In the genomic region with DNA sequence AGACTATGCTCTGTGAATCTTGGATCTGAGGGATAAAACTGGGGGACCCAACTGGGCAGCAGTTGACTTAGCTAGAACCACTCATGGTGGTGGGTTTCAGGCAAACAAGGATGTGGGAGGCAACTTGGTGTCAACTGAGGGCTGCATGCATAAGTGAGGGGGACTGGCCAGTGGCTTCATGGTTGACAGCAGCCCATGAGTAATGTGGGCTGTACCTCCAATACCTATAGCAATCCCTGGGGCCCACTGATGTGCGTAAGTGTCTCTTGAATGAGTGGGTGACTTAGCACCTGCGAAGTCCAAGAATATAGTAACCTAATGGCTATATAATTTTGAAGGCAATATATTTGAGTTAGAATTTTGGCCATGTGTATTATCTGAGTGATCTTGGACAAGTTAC, we compare ENCODE assay signal across 13 cellular contexts. TPM values are rescaled to one million over a fixed set of nuclear protein-coding genes. Genes with fewer than 3 reads are reported as not detected.
DNase-seq lines count a peak whose midpoint lies in the region; ATAC-seq and TF ChIP-seq lines count a peak whose summit lies in the region.
"Had no signal": no experiment of that assay in that cellular context is flagged by ENCODE, and none has a peak within 500 bp of the region (broad histone marks: within the 10 kb centered on the region; RNA-seq: fewer than 3 reads in every experiment).

No MANE protein-coding gene starts in this region.

- peak overlapping the region; percentile 94 for H3K27ac ChIP-seq in OCI-LY3 (ENCODE audit: low read length)
- peak overlapping the region in 2 of 8 donors; percentile 32 to 37 for H3K27ac ChIP-seq in spleen
- H3K27ac ChIP-seq: BLaER1 had no signal

- H3K79me2 ChIP-seq in OCI-LY3 (ENCODE audit: low read length), result peaks cover 32% of the 10 kb centered on the region

- H3K4me3 ChIP-seq in OCI-LY3 (ENCODE audit: low read length), result peak overlapping the region; percentile 52
- no peak overlapping the region for H3K4me3 ChIP-seq in spleen
- H3K4me3 ChIP-seq: BLaER1, SK-N-MC had no signal

- in situ Hi-C loops in GM13976 (cut with MboI; ENCODE audit: low sequenced_read_pairs, unreplicated experiment), result no loop called here

- TF ChIP-seq CTCF in GM13976 (IDR thresholded peaks at IDR 0.05; ENCODE audit: borderline replicate concordance, control extremely low read depth, extremely low read depth, insufficient read depth, missing control alignments) (no peak), OCI-LY3 (IDR thresholded peaks at IDR 0.05; ENCODE audit: low read depth, low read length) (no peak), spleen (IDR thresholded peaks at IDR 0.05 in 8 of 11, conservative IDR thresholded peaks at IDR 0.05 in 3 of 11) (no peak)

- peak; percentile 49 for DNase-seq in GM13976 (ENCODE audit: low spot score)
- DNase-seq in cardiac septum (ENCODE audit: low spot score), result no peak
- DNase-seq in spleen, result no peak
- no peak for DNase-seq in erythroblast (lab: John Stamatoyannopoulos, UW)
- no peak for DNase-seq in stimulated activated CD4-positive, alpha-beta T cell treated with anti-CD3 and anti-CD28 coated beads, Interleukin-15, amount 100 ng/mL, for 24 hours
- DNase-seq: activated CD4-positive, alpha-beta T cell treated with anti-CD3 and anti-CD28 coated beads for 48 hours; activated naive CD4-positive, alpha-beta T cell; kidney had no signal

- WGBS in spleen, 5 donors, result 87 to 91% (median 89%) methylated on average over 2 of the region's 2 CpGs

- H3K9me3 ChIP-seq in OCI-LY3 (ENCODE audit: insufficient read depth, low read length), result no peaks in the 10 kb centered on the region
- H3K9me3 ChIP-seq in spleen, result no peaks in the 10 kb centered on the region
- H3K9me3 ChIP-seq: BLaER1 had no signal

- H3K27me3 ChIP-seq in OCI-LY3 (ENCODE audit: low read depth, low read length) (no peaks in the 10 kb centered on the region), spleen (replicated peaks in 1 of 7) (no peaks in the 10 kb centered on the region)
- H3K27me3 ChIP-seq: BLaER1 had no signal

- ATAC-seq in GM21367 (IDR thresholded peaks at IDR 0.05; ENCODE audit: unreplicated experiment) (peak; percentile 57), HG02981 (IDR thresholded peaks at IDR 0.05; ENCODE audit: unreplicated experiment) (peak; percentile 75)

- no peaks in the 10 kb centered on the region for H4K20me1 ChIP-seq in OCI-LY3 (ENCODE audit: insufficient read depth, low read length)
- H4K20me1 ChIP-seq: BLaER1 had no signal

- peak overlapping the region; percentile 64; the same call in 1 of the 2 replicates for H3K9ac ChIP-seq in OCI-LY3 (ENCODE audit: low read length)
- H3K9ac ChIP-seq: BLaER1 had no signal

- no peak overlapping the region for H2AFZ ChIP-seq in OCI-LY3 (ENCODE audit: low read depth, low read length)

- intact Hi-C loops in cardiac septum (cut with DNase I) (no loop called here), spleen (cut with DNase I; ENCODE audit: low total_unique reads) (no loop called here)

- H3K36me3 ChIP-seq in OCI-LY3 (replicated peaks; ENCODE audit: low read depth, low read length) (no peaks in the 10 kb centered on the region), spleen (no peaks in the 10 kb centered on the region)
- H3K36me3 ChIP-seq: BLaER1 had no signal

- H3K4me2 ChIP-seq in OCI-LY3 (ENCODE audit: low read length), result peak overlapping the region; percentile 81
- H3K4me2 ChIP-seq: BLaER1 had no signal

- H3K4me1 ChIP-seq in OCI-LY3 (ENCODE audit: low read length) (peaks cover 87% of the 10 kb centered on the region), spleen (peaks cover 10 to 95% (median 64%) of the 10 kb centered on the region in 6 donors)

- no peak for TF ChIP-seq POLR2A in spleen (IDR thresholded peaks at IDR 0.05)
- TF ChIP-seq POLR2A in erythroblast (IDR thresholded peaks at IDR 0.05; ENCODE audit: low read length), result no peak

RNA-seq across cellular contexts. Expression of a gene that starts 13.7 kb away (rescaled TPM):
- total RNA-seq in cardiac septum, result 6.1 TPM
- 10 to 100 TPM; 36.2 to 84.3 (median 61.8) TPM for total RNA-seq in spleen
- 10 to 100 TPM; 24.8 to 38.1 (median 28.5) TPM for polyA plus RNA-seq in spleen
